Comparison of ENCODE assay signal across 11 cellular contexts in genomic region chr12:65756956-65757511, GRCh38.
DNase-seq lines count a peak whose midpoint lies in the region; ATAC-seq, FAIRE-seq and TF ChIP-seq lines count a peak whose summit lies in the region.
"Had no signal": no experiment of that assay in that cellular context is flagged by ENCODE, and none has a peak within 500 bp of the region (broad histone marks: within the 10 kb centered on the region; RNA-seq: fewer than 3 reads in every experiment).

No MANE protein-coding gene starts in this region.

- no peaks in the 10 kb centered on the region for H3K79me2 ChIP-seq in GM12878 (ENCODE audit: control insufficient read depth, insufficient read depth, low read length)

- intact Hi-C loops in GM12878 (cut with micrococcal nuclease; ENCODE audit: unreplicated experiment) = no loop called here

- H3K9ac ChIP-seq in GM12878 (ENCODE audit: control insufficient read depth, insufficient read depth, low read length) = no peak overlapping the region

- 0 out of 2 replicates have a peak, but pooled peaks have one; percentile 21 for TF ChIP-seq RAD21 in GM12878 (IDR thresholded peaks at IDR 0.05; ENCODE audit: insufficient read depth, low read depth, low read length)

- SMC1A ChIA-PET in GM12878 (lab: Charles Lee; ENCODE audit: uncharacterized antibody, unreplicated experiment) = interaction anchor here (1.0 kb wide), 1 partner anchor 333 kb away, joined by 4 read pairs; no protein-coding TSS in a partner anchor

- POLR2A ChIA-PET in GM12878 (lab: Charles Lee) = interaction anchor here (0.6 kb wide), 1 partner anchor 276 kb away, joined by 3 read pairs; no protein-coding TSS in a partner anchor

- peak overlapping the region; percentile 30 for H2AFZ ChIP-seq in GM12878 (ENCODE audit: control insufficient read depth, low read depth, low read length)

- no peaks in the 10 kb centered on the region; a peak in 1 of 4 replicates for H3K27me3 ChIP-seq in GM12878 (replicated peaks in 1 of 2; ENCODE audit: control insufficient read depth in 2 of 2, insufficient read depth in 2 of 2, low read length in 1 of 2)
- H3K27me3 ChIP-seq in effector memory CD4-positive, alpha-beta T cell (replicated peaks; ENCODE audit: control insufficient read depth, insufficient read depth, low read length, poor library complexity, severe bottlenecking) = no peaks in the 10 kb centered on the region

- H3K27ac ChIP-seq in GM12878 (ENCODE audit: control insufficient read depth, insufficient read depth) = peak overlapping the region; percentile 62
- H3K27ac ChIP-seq in effector memory CD4-positive, alpha-beta T cell (ENCODE audit: insufficient read depth, low read length, poor library complexity, severe bottlenecking) = no peak overlapping the region

- TF ChIP-seq EP300 in GM12878 (IDR thresholded peaks at IDR 0.05; ENCODE audit: borderline replicate concordance in 1 of 2, control insufficient read depth in 1 of 2, low read depth in 2 of 2, low read length in 2 of 2) = peak; percentile 55 to 70; a peak in 3 of 4 replicates

- H3K4me1 Mint-ChIP-seq in effector memory CD8-positive, alpha-beta T cell (ENCODE audit: low read depth in 2 of 2) = no peaks in the 10 kb centered on the region
- H3K4me1 Mint-ChIP-seq: central memory CD8-positive, alpha-beta T cell had no signal

- peak; percentile 89 for FAIRE-seq in GM12878 (lab: Jason Lieb, UNC)
- FAIRE-seq: kidney had no signal

- H3K9me3 ChIP-seq in GM12878 (replicated peaks; ENCODE audit: control insufficient read depth, insufficient read depth, low read length) = peaks cover 2% of the 10 kb centered on the region
- no peaks in the 10 kb centered on the region for H3K9me3 ChIP-seq in effector memory CD4-positive, alpha-beta T cell (ENCODE audit: control insufficient read depth, low read length)

- ATAC-seq in GM18511 (IDR thresholded peaks at IDR 0.05; ENCODE audit: unreplicated experiment) = peak; percentile 98
- ATAC-seq in HG03103 (IDR thresholded peaks at IDR 0.05; ENCODE audit: low read depth, unreplicated experiment) = peak; percentile 97
- peak; percentile 95 for ATAC-seq in GM12878
- ATAC-seq in effector memory CD8-positive, alpha-beta T cell (replicated peaks) = no peak

- peaks cover 0 to 7% of the 10 kb centered on the region in 2 donors for H3K27me3 Mint-ChIP-seq in effector memory CD8-positive, alpha-beta T cell

- no peak overlapping the region for H3K4me3 ChIP-seq in GM12878
- no peak overlapping the region for H3K4me3 ChIP-seq in effector memory CD4-positive, alpha-beta T cell (ENCODE audit: insufficient read depth, low read depth, low read length, poor library complexity, severe bottlenecking)

- no peak for TF ChIP-seq POLR2A in GM12878 (IDR thresholded peaks at IDR 0.05; ENCODE audit: low read depth, low read length)

- H3K27ac Mint-ChIP-seq in effector memory CD8-positive, alpha-beta T cell = no peak overlapping the region

- no peaks in the 10 kb centered on the region for H3K9me3 Mint-ChIP-seq in effector memory CD8-positive, alpha-beta T cell
- H3K9me3 Mint-ChIP-seq: central memory CD8-positive, alpha-beta T cell had no signal

- peaks cover 24% of the 10 kb centered on the region for H3K4me1 ChIP-seq in GM12878 (ENCODE audit: control insufficient read depth, insufficient read depth, low read length)
- H3K4me1 ChIP-seq in effector memory CD4-positive, alpha-beta T cell (ENCODE audit: control insufficient read depth, insufficient read depth, low read length, poor library complexity, severe bottlenecking) = no peaks in the 10 kb centered on the region

- TF ChIP-seq CTCF in GM20000 (IDR thresholded peaks at IDR 0.05; ENCODE audit: extremely low read depth, missing control alignments) (no peak), GM12878 (IDR thresholded peaks at IDR 0.05 in 2 of 3, conservative IDR thresholded peaks at IDR 0.05 in 1 of 3; ENCODE audit: control insufficient read depth in 2 of 3, extremely low read depth in 1 of 3, insufficient read depth in 1 of 3, low read depth in 3 of 3, low read length in 3 of 3) (no peak)

- no peaks in the 10 kb centered on the region for H3K36me3 ChIP-seq in GM12878 (ENCODE audit: control insufficient read depth in 2 of 2, insufficient read depth in 2 of 2, low read length in 1 of 2)
- H3K36me3 ChIP-seq in effector memory CD4-positive, alpha-beta T cell (ENCODE audit: control insufficient read depth, insufficient read depth, low read length) = no peaks in the 10 kb centered on the region

- H3K4me2 ChIP-seq in GM12878 (ENCODE audit: control insufficient read depth, insufficient read depth) = peak overlapping the region; percentile 50

- CTCF ChIA-PET in GM12878 (lab: Yijun Ruan, JAX) = interaction anchor here (1.5 kb wide), 1 partner anchor 155 kb away, joined by 3 read pairs; no protein-coding TSS in a partner anchor

- no peaks in the 10 kb centered on the region for H3K36me3 Mint-ChIP-seq in effector memory CD8-positive, alpha-beta T cell (ENCODE audit: insufficient read depth)

- peak; percentile 75 for DNase-seq in GM20000 (ENCODE audit: low spot score)
- peak; percentile 87 for DNase-seq in GM12878 (ENCODE audit: low read depth, low spot score)
- DNase-seq in nucleus accumbens (lab: John Stamatoyannopoulos, UW) = no peak
- DNase-seq in NCI-H748 treated with DMSO at 0.1 percent for 48 hours (lab: John Stamatoyannopoulos, UW) = no peak
- no peak for DNase-seq in effector memory CD8-positive, alpha-beta T cell
- DNase-seq in effector memory CD4-positive, alpha-beta T cell = no peak
- DNase-seq: kidney, NCI-H1930 had no signal

- RAD21 ChIA-PET in GM12878 (lab: Charles Lee; ENCODE audit: unreplicated experiment) = no interaction called here

- no peak overlapping the region for H3K4me3 Mint-ChIP-seq in effector memory CD8-positive, alpha-beta T cell
- H3K4me3 Mint-ChIP-seq: central memory CD8-positive, alpha-beta T cell had no signal

- H4K20me1 ChIP-seq in GM12878 (ENCODE audit: control insufficient read depth, insufficient read depth) = no peaks in the 10 kb centered on the region

- no TSS peak for BruUV-seq in GM12878 (replicated peaks; lab: Mats Ljungman, UMichigan)

- 0% methylated on average over 2 of the region's 2 CpGs for WGBS in GM12878 (ENCODE audit: insufficient coverage, insufficient replicate concordance, low lambda C conversion rate, missing lambda C conversion rate)

- in situ Hi-C loops in GM12878 (cut with MboI) = loop anchor here (10.0 kb wide), 1 partner anchor 318 kb away; no protein-coding TSS in a partner anchor

TF ChIP-seq in GM12878, 131 proteins besides CTCF, POLR2A, EP300 and RAD21 (continues in another document):
- TF ChIP-seq ETV6 (conservative IDR thresholded peaks at IDR 0.05 in 1 of 2, IDR thresholded peaks at IDR 0.05 in 1 of 2; ENCODE audit: borderline replicate concordance in 1 of 2, low read depth in 1 of 2) (peak in 1 of 2 experiments; percentile 99; a peak in 2 of 4 replicates), CBFB (IDR thresholded peaks at IDR 0.05; ENCODE audit: low read depth) (peak; percentile 78; the same call in 1 of the 2 replicates), SP1 (IDR thresholded peaks at IDR 0.05; ENCODE audit: low read depth, low read length) (peak; percentile 13), MYC (IDR thresholded peaks at IDR 0.05; ENCODE audit: insufficient read depth, insufficient read length, insufficient replicate concordance, low read length, severe bottlenecking) (no peak), BACH1 (IDR thresholded peaks at IDR 0.05; ENCODE audit: borderline replicate concordance) (no peak), MEF2A (IDR thresholded peaks at IDR 0.05; ENCODE audit: insufficient read depth, low read depth, low read length) (peak; percentile 58; the same call in 1 of the 2 replicates), ZNF384 (IDR thresholded peaks at IDR 0.05; ENCODE audit: borderline replicate concordance, low read depth, low read length) (peak; percentile 78), PML (IDR thresholded peaks at IDR 0.05; ENCODE audit: low read length) (peak; percentile 93), RAD51 (IDR thresholded peaks at IDR 0.05) (peak; percentile 14; the same call in 1 of the 2 replicates), TCF3 (IDR thresholded peaks at IDR 0.05; ENCODE audit: borderline replicate concordance, insufficient read depth, low read depth, low read length) (peak; percentile 75; the same call in 1 of the 2 replicates), JUNB (IDR thresholded peaks at IDR 0.05) (peak; percentile 99), EGR1 (IDR thresholded peaks at IDR 0.05; ENCODE audit: borderline replicate concordance in 1 of 2, low read depth in 2 of 2, low read length in 2 of 2) (peak in 1 of 2 experiments; percentile 17; a peak in 1 of 3 replicates), DPF2 (IDR thresholded peaks at IDR 0.05) (peak; percentile 91; the same call in 1 of the 2 replicates), MTA3 (IDR thresholded peaks at IDR 0.05; ENCODE audit: borderline replicate concordance, low read length) (peak; percentile 96), FOXK2 (IDR thresholded peaks at IDR 0.05) (no peak), PKNOX1 (IDR thresholded peaks at IDR 0.05) (no peak; the same call in 1 of the 2 replicates)
- TF ChIP-seq, protein P1, sequence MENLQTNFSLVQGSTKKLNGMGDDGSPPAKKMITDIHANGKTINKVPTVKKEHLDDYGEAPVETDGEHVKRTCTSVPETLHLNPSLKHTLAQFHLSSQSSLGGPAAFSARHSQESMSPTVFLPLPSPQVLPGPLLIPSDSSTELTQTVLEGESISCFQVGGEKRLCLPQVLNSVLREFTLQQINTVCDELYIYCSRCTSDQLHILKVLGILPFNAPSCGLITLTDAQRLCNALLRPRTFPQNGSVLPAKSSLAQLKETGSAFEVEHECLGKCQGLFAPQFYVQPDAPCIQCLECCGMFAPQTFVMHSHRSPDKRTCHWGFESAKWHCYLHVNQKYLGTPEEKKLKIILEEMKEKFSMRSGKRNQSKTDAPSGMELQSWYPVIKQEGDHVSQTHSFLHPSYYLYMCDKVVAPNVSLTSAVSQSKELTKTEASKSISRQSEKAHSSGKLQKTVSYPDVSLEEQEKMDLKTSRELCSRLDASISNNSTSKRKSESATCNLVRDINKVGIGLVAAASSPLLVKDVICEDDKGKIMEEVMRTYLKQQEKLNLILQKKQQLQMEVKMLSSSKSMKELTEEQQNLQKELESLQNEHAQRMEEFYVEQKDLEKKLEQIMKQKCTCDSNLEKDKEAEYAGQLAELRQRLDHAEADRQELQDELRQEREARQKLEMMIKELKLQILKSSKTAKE (IDR thresholded peaks at IDR 0.05; ENCODE audit: low read depth, poor library complexity, severe bottlenecking) = peak; percentile 28

Comparison
In these comparisons a context has a peak if more than half of its experiments do, and no peak if none do; other contexts are left out.
1. DNase-seq: peak in GM20000 (single experiment) and GM12878 (single experiment); none in nucleus accumbens (0 of 56), NCI-H748 treated with DMSO at 0.1 percent for 48 hours (single experiment), effector memory CD8-positive, alpha-beta T cell (0 of 3) and effector memory CD4-positive, alpha-beta T cell (0 of 3).